In genomic region chr14:55454264-55455151, GRCh38 we compare ENCODE assay signal across 8 cellular contexts. TPM values are rescaled to one million over a fixed set of nuclear protein-coding genes. Genes with fewer than 3 reads are reported as not detected.
DNase-seq lines count a peak whose midpoint lies in the region; ATAC-seq and TF ChIP-seq lines count a peak whose summit lies in the region.

No MANE protein-coding gene starts in this region.

- in situ Hi-C loops in brain microvascular endothelial cell (cut with HindIII; ENCODE audit: low pct_ligation_motif_present, low sequenced_read_pairs) = no loop called here

- WGBS in mesodermal cell (ENCODE audit: insufficient coverage in 2 of 2), 2 experiments = 86% methylated on average over 10 to 12 of the region's 14 CpGs

- H3K4me3 ChIP-seq in brain microvascular endothelial cell (ENCODE audit: low read depth, low read length) (no peak overlapping the region), mesodermal cell (ENCODE audit: extremely low read depth, insufficient read depth, low read length, poor library complexity, severe bottlenecking) (no peak overlapping the region)

- TF ChIP-seq CTCF in brain microvascular endothelial cell (IDR thresholded peaks at IDR 0.05; ENCODE audit: low read depth, low read length, missing control alignments) = no peak

- no peaks in the 10 kb centered on the region for H3K27me3 ChIP-seq in brain microvascular endothelial cell (replicated peaks)

- no peaks in the 10 kb centered on the region for H3K36me3 ChIP-seq in brain microvascular endothelial cell (replicated peaks)
- H3K36me3 ChIP-seq in mesodermal cell (ENCODE audit: control insufficient read depth, insufficient read depth, low read length) = no peaks in the 10 kb centered on the region

- DNase-seq in HEK293T (ENCODE audit: extremely low spot score) (peak; percentile 20), NCI-H345 (lab: John Stamatoyannopoulos, UW) (peak; percentile 98), brain microvascular endothelial cell (peak; percentile 38), iPS-NIHi11 (ENCODE audit: low spot score) (no peak)

- CTCF ChIA-PET in HEK293T (lab: Yijun Ruan, JAX) = interaction anchor here (0.6 to 1.2 kb wide), 3 partner anchors 8 to 396 kb away, joined by 3 to 5 read pairs (median 3); no protein-coding TSS in a partner anchor

- POLR2A ChIA-PET in HEK293T (lab: Yijun Ruan, JAX) = no interaction called here

- peaks cover 15% of the 10 kb centered on the region for H3K4me1 ChIP-seq in mesodermal cell (ENCODE audit: control insufficient read depth, insufficient read depth, low read length, poor library complexity, severe bottlenecking)

- ATAC-seq in activated CD4-positive, CD25-positive, alpha-beta regulatory T cell treated with anti-CD3 and anti-CD28 coated beads, Interleukin-2, amount 50 U/mL, for 24 hours = no peak
- ATAC-seq in GM18517 (IDR thresholded peaks at IDR 0.05; ENCODE audit: unreplicated experiment) (no peak), GM19452 (IDR thresholded peaks at IDR 0.05; ENCODE audit: unreplicated experiment) (no peak)

- no peaks in the 10 kb centered on the region for H3K9me3 ChIP-seq in mesodermal cell (ENCODE audit: control insufficient read depth, low read length)

- no peak overlapping the region for H3K27ac ChIP-seq in brain microvascular endothelial cell
- H3K27ac ChIP-seq in mesodermal cell (ENCODE audit: low read depth, low read length, severe bottlenecking) = peak overlapping the region; percentile 68

TF ChIP-seq in HEK293T, 16 proteins besides CTCF, POLR2A, EP300 and RAD21:
- TF ChIP-seq SP1 (IDR thresholded peaks at IDR 0.05) (no peak), FOXM1 (IDR thresholded peaks at IDR 0.05; ENCODE audit: borderline replicate concordance) (no peak), PKNOX1 (IDR thresholded peaks at IDR 0.05) (no peak), ELF4 (IDR thresholded peaks at IDR 0.05) (no peak), ZNF384 (IDR thresholded peaks at IDR 0.05) (no peak), FOXA1 (IDR thresholded peaks at IDR 0.05) (no peak), LEF1 (IDR thresholded peaks at IDR 0.05; ENCODE audit: borderline replicate concordance) (no peak), FOXK2 (IDR thresholded peaks at IDR 0.05) (no peak), BHLHE40 (IDR thresholded peaks at IDR 0.05; ENCODE audit: borderline replicate concordance) (no peak), ARNT (IDR thresholded peaks at IDR 0.05) (no peak), HDGF (IDR thresholded peaks at IDR 0.05; ENCODE audit: borderline replicate concordance) (no peak), NFRKB (IDR thresholded peaks at IDR 0.05) (no peak), SUZ12 (IDR thresholded peaks at IDR 0.05) (no peak), L3MBTL2 (conservative IDR thresholded peaks at IDR 0.05) (no peak), CTBP1 (IDR thresholded peaks at IDR 0.05; ENCODE audit: borderline replicate concordance) (no peak), TARDBP (IDR thresholded peaks at IDR 0.05) (no peak)

RNA-seq across cellular contexts. Expression of gene TBPL2, which starts 14.1 kb away (rescaled TPM):
- not detected for polyA plus RNA-seq in mesodermal cell (2013, experiment 1 of 2)
- polyA plus RNA-seq in mesodermal cell (2013, experiment 2 of 2) = not detected

RNA-seq across cellular contexts. Expression of gene ATG14, which starts 42.9 kb away (rescaled TPM):
- 10.4 TPM for polyA plus RNA-seq in mesodermal cell (2013, experiment 1 of 2)
- polyA plus RNA-seq in mesodermal cell (2013, experiment 2 of 2) = 10.4 TPM
